Comparison of ENCODE assay signal across 23 cellular contexts in the genomic region with DNA sequence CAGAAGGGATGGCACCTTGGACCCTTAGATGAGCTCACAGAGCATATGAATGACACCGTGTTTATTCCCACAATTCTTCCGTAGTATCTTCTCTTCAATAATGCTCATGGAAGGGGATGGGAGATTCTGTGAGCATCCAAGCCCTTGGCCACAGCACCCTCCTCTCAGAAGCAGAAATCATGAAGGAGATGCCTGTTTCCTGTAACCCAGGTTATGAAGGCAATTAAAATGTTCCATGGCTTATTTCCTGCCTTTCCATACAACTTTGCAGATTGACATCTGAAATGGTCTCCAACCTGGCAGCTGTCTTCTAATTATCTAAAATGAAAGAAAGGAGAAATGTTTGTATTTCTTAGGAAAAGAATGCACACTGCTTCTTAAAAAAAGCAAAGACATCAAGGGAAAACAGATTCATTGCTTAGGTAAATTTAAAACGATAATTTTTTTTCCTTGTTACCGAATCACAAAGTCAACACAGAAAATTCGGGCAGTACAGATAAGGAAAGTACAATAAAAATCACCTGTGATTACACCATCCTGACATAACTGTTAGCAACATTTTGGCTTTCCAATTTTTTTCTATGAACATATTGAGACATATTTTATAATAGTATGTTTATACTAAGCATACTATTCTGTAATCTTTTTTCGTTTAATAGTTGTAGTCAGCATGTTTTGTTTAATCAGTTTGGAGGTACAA.
"Had no signal": no experiment of that assay in that cellular context is flagged by ENCODE, and none has a peak within 500 bp of the region (broad histone marks: within the 10 kb centered on the region; RNA-seq: fewer than 3 reads in every experiment).

No MANE protein-coding gene starts in this region.

- ATAC-seq: HepG2, Panc1, PC-3 had no signal

- H3K4me3 ChIP-seq: MG63 had no signal

- H3K27me3 ChIP-seq: MG63 had no signal

- H3K9me3 ChIP-seq: MG63, SK-N-SH had no signal

- H3K36me3 ChIP-seq: MG63 had no signal

- H3K9me2 ChIP-seq: SK-N-SH had no signal

- H3K9ac ChIP-seq: SK-N-SH had no signal

- H3K27ac ChIP-seq: RWPE1 had no signal

- H3K4me2 ChIP-seq: SK-N-SH had no signal

- FAIRE-seq: HepG2 had no signal

- DNase-seq: IMR-90; Karpas-422; KG1; MG63; NCI-H1105; NCI-H1417; NCI-H1436 treated with DMSO at 0.1 percent for 48 hours; NCI-H187; NCI-H2029; NCI-H2081 treated with DMSO at 0.1 percent for 48 hours; NCI-H2171; NCI-H226; NCI-H446; NCI-H510A; NCI-H524 treated with DMSO at 0.1 percent for 48 hours; NK-92 treated with Interleukin-12 subunit alpha and Interleukin-12 subunit beta, amount 100 ng/mL, for 24 hours; PC-3; SHP77; SK-N-SH; SW 1271 had no signal
